Comparison of ENCODE assay signal across 6 cellular contexts in the genomic region with DNA sequence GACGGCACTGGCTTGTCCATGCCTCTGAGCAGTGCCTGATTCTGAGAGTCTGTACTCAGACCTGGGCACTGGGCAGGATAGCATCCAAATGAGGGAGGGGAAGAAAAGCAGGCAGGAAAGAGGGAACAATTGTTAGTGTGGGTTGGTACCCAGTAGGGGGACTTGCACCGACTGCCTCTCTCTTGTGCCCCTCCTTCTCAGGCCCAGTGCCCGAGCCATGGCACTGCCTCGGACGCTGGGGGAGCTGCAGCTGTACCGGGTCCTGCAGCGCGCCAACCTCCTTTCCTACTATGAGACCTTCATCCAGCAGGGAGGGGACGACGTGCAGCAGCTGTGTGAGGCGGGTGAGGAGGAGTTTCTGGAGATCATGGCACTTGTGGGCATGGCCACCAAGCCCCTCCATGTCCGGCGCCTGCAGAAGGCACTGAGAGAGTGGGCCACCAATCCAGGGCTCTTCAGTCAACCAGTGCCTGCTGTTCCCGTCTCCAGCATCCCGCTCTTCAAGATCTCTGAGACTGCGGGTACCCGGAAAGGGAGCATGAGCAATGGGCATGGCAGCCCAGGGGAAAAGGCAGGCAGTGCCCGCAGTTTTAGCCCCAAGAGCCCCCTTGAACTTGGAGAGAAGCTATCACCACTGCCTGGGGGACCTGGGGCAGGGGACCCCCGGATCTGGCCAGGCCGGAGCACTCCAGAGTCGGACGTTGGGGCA. TPM values are rescaled to one million over a fixed set of nuclear protein-coding genes. Genes with fewer than 3 reads are reported as not detected.
DNase-seq lines count a peak whose midpoint lies in the region; ATAC-seq and TF ChIP-seq lines count a peak whose summit lies in the region.

No MANE protein-coding gene starts in this region.

- peak overlapping the region; percentile 91 for H3K4me3 Mint-ChIP-seq in central memory CD8-positive, alpha-beta T cell

- H3K9me3 ChIP-seq in ovary, result no peaks in the 10 kb centered on the region
- H3K9me3 ChIP-seq in body of pancreas, result no peaks in the 10 kb centered on the region

- H3K9me3 Mint-ChIP-seq in central memory CD8-positive, alpha-beta T cell, result no peaks in the 10 kb centered on the region

- H3K4me3 ChIP-seq in H7 (ENCODE audit: insufficient read depth, low read depth, low read length), result no peak overlapping the region
- H3K4me3 ChIP-seq in ovary, result peak overlapping the region; percentile 67
- no peak overlapping the region for H3K4me3 ChIP-seq in body of pancreas

- intact Hi-C loops in ovary (cut with DNase I) (no loop called here), body of pancreas (cut with DNase I) (no loop called here)

- H3K27ac Mint-ChIP-seq in central memory CD8-positive, alpha-beta T cell (ENCODE audit: low read depth), result peak overlapping the region; percentile 84

- ATAC-seq in central memory CD8-positive, alpha-beta T cell (replicated peaks; ENCODE audit: extremely low read depth, poor library complexity, severe bottlenecking), result no peak
- ATAC-seq in HG03457 (IDR thresholded peaks at IDR 0.05; ENCODE audit: unreplicated experiment) (no peak), body of pancreas (no peak), GM21529 (IDR thresholded peaks at IDR 0.05; ENCODE audit: unreplicated experiment) (no peak)

- H3K4me1 ChIP-seq in ovary (ENCODE audit: insufficient read depth) (peaks cover 25% of the 10 kb centered on the region), body of pancreas (peaks cover 36% of the 10 kb centered on the region)

- DNase-seq in H7, result peak; percentile 35
- DNase-seq in central memory CD8-positive, alpha-beta T cell (ENCODE audit: low spot score in 2 of 2), result no peak
- DNase-seq in ovary, result peak in 2 of 5 donors; percentile 46 to 60
- DNase-seq in body of pancreas, result no peak

- peaks cover 68% of the 10 kb centered on the region for H3K4me1 Mint-ChIP-seq in central memory CD8-positive, alpha-beta T cell

- TF ChIP-seq EP300 in ovary (IDR thresholded peaks at IDR 0.05), result no peak

- TF ChIP-seq POLR2A in ovary (IDR thresholded peaks at IDR 0.05), result no peak
- no peak for TF ChIP-seq POLR2A in body of pancreas (IDR thresholded peaks at IDR 0.05)

- peaks cover 14% of the 10 kb centered on the region for H3K36me3 Mint-ChIP-seq in central memory CD8-positive, alpha-beta T cell (ENCODE audit: insufficient read depth)

- H3K27me3 ChIP-seq in H7 (ENCODE audit: control insufficient read depth, insufficient read depth, low read length) (peaks cover 4% of the 10 kb centered on the region; the same call in 1 of the 2 replicates), ovary (no peaks in the 10 kb centered on the region), body of pancreas (no peaks in the 10 kb centered on the region)

- no peaks in the 10 kb centered on the region for H3K27me3 Mint-ChIP-seq in central memory CD8-positive, alpha-beta T cell

- TF ChIP-seq CTCF in ovary (IDR thresholded peaks at IDR 0.05), result no peak
- no peak for TF ChIP-seq CTCF in body of pancreas (IDR thresholded peaks at IDR 0.05)

- WGBS in ovary, 3 donors, result 31 to 44% (median 33%) methylated on average over 20 to 22 of the region's 22 CpGs
- WGBS in body of pancreas, 2 donors, result 80 to 88% methylated on average over 10 to 22 of the region's 22 CpGs

- H3K36me3 ChIP-seq in H7 (replicated peaks; ENCODE audit: control insufficient read depth, insufficient read depth, low read length), result peaks cover 11% of the 10 kb centered on the region
- H3K36me3 ChIP-seq in ovary, result no peaks in the 10 kb centered on the region
- H3K36me3 ChIP-seq in body of pancreas (replicated peaks in 1 of 2; ENCODE audit: insufficient read depth in 1 of 2, low read depth in 2 of 2), result peaks cover 0 to under 1% of the 10 kb centered on the region in 2 donors

- H3K27ac ChIP-seq in ovary (peak overlapping the region; percentile 34 to 99), body of pancreas (no peak overlapping the region)

RNA-seq across cellular contexts. Expression of gene NAB2, which starts 2.2 kb away (rescaled TPM):
- total RNA-seq in H7 (2014; rRNA removed; shearing (Covaris generic)), result 19.0 and 20.8 TPM in 2 replicates
- 100 to 1,000 TPM in 1 of 7 donors, 10 to 100 TPM in 6; 37.6 to 103 (median 70.8) TPM for total RNA-seq in ovary
- polyA plus RNA-seq in ovary, result 10 to 100 TPM; 27.5 to 47.4 TPM
- 1 to 10 TPM; 4.0 to 7.3 TPM for total RNA-seq in body of pancreas

RNA-seq across cellular contexts. Expression of gene NEMP1, which starts 12.5 kb away (rescaled TPM):
- total RNA-seq in H7 (2014; rRNA removed; shearing (Covaris generic)), result 22.6 and 30.6 TPM in 2 replicates
- total RNA-seq in ovary, result 10 to 100 TPM in 5 of 7 donors, 1 to 10 TPM in 2; 6.8 to 14.9 (median 10.8) TPM
- polyA plus RNA-seq in ovary, result 10 to 100 TPM in 1 of 2 donors, 1 to 10 TPM in 1; 5.8 to 11.1 TPM
- total RNA-seq in body of pancreas, result 1 to 10 TPM; 2.3 to 5.2 TPM

RNA-seq across cellular contexts. Expression of gene STAT6, which starts 20.1 kb away (rescaled TPM):
- 43.5 and 51.5 TPM in 2 replicates for total RNA-seq in H7 (2014; rRNA removed; shearing (Covaris generic))
- total RNA-seq in ovary, result 100 to 1,000 TPM in 5 of 7 donors, 10 to 100 TPM in 2; 67.4 to 211 (median 168) TPM
- polyA plus RNA-seq in ovary, result 100 to 1,000 TPM; 145 to 158 TPM
- total RNA-seq in body of pancreas, result 10 to 100 TPM; 52.7 to 82.4 TPM

RNA-seq across cellular contexts. Expression of gene LRP1, which starts 37.2 kb away (rescaled TPM):
- total RNA-seq in H7 (2014; rRNA removed; shearing (Covaris generic)), result 17.3 and 23.9 TPM in 2 replicates
- total RNA-seq in ovary (100 to 1,000 TPM; 148 to 640 (median 405) TPM), body of pancreas (100 to 1,000 TPM in 1 of 2 donors, 10 to 100 TPM in 1; 61.2 to 162 TPM)
- 100 to 1,000 TPM in 1 of 2 donors, 10 to 100 TPM in 1; 76.4 to 168 TPM for polyA plus RNA-seq in ovary

RNA-seq across cellular contexts. Expression of gene MYO1A, which starts 41.1 kb away (rescaled TPM):
- total RNA-seq in H7 (2014; rRNA removed; shearing (Covaris generic)), result 0.24 and 0.59 TPM in 2 replicates
- total RNA-seq in ovary, result 1 to 10 TPM in 1 of 7 donors, under 1 TPM in 4, not detected in 2; 0.10 to 2.6 (median 0.23) TPM
- polyA plus RNA-seq in ovary, result under 1 TPM; 0.08 to 0.38 TPM
- total RNA-seq in body of pancreas, result 1 to 10 TPM in 1 of 2 donors, not detected in 1; 1.8 TPM

Comparison
In these comparisons a context has a peak if more than half of its experiments do, and no peak if none do; other contexts are left out.
1. H3K27ac ChIP-seq: peak in ovary (2 of 2); none in body of pancreas (0 of 4).